In the genomic region with DNA sequence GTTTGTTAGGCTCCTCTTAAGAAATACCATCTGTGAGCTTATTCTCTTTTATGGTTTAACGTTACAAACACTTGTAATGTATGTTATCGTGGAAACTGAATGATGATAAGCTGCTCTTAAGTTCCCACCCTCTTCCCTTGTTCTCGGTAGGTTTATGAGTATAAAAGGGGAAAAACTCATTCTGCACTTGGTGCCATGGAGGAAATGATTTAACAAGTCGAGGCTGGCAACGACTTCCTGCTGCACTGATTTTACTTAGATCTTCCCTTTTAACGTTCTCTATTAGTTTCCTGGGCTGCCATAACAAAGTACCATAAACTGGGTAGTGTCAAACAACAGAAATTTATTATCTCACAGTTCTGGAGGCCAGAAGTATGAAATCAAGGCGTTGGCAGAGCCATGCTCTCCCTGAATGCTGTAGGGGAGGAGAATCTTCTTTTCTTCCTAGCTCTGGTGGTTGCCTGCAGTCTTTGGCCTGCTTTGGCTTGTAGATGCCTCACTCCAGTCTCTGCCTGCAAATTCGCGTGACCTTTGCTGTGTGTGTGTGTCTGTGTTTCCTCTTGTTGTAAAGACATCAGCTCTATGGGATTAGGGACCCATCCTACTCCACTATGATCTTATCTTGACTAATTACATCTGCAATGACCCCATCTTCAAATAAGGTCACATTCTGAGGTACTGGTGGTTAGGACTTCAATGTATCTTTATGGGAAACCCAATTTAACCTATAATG, we compare ENCODE assay signal across 25 cellular contexts. TPM values are rescaled to one million over a fixed set of nuclear protein-coding genes. Genes with fewer than 3 reads are reported as not detected.
DNase-seq lines count a peak whose midpoint lies in the region; FAIRE-seq and TF ChIP-seq lines count a peak whose summit lies in the region.
"Had no signal": no experiment of that assay in that cellular context is flagged by ENCODE, and none has a peak within 500 bp of the region (broad histone marks: within the 10 kb centered on the region; RNA-seq: fewer than 3 reads in every experiment).

No MANE protein-coding gene starts in this region.

- TF ChIP-seq CTCF in Peyer's patch (IDR thresholded peaks at IDR 0.05): no peak
- TF ChIP-seq CTCF in progenitor cell of endocrine pancreas (IDR thresholded peaks at IDR 0.05; ENCODE audit: unreplicated experiment): no peak

- no peaks in the 10 kb centered on the region for H3K9me3 Mint-ChIP-seq in progenitor cell of endocrine pancreas (ENCODE audit: low read depth)
- H3K9me3 Mint-ChIP-seq: activated CD8-positive, alpha-beta T cell treated with anti-CD3 and anti-CD28 coated beads for 36 hours; activated naive CD4-positive, alpha-beta T cell treated with anti-CD3 and anti-CD28 coated beads, Interleukin-2, amount 50 U/mL, for 24 hours had no signal

- H3K27me3 ChIP-seq in BLaER1 treated with 17β-estradiol and CSF1 and Interleukin-3, amounts not matched to agents 10 nM and 100 nM: peaks cover 0 to 4% (median 0%) of the 10 kb centered on the region in 11 experiments; a peak in 3 of 22 replicates
- H3K27me3 ChIP-seq in Peyer's patch: no peaks in the 10 kb centered on the region

- no peak for DNase-seq in Peyer's patch
- peak; percentile 70 for DNase-seq in islet precursor cell
- DNase-seq in progenitor cell of endocrine pancreas (ENCODE audit: low spot score, unreplicated experiment): no peak
- DNase-seq in GM19239 (ENCODE audit: insufficient read length, low spot score): no peak
- DNase-seq in head of caudate nucleus: no peak
- DNase-seq in ACHN: no peak
- DNase-seq: activated CD4-positive, CD25-positive, alpha-beta regulatory T cell; activated CD8-positive, alpha-beta T cell treated with anti-CD3 and anti-CD28 coated beads for 36 hours; activated T-cell treated with anti-CD3 and anti-CD28 coated beads, Interleukin-2, amount 50 U/mL, for 1 hour; COR-L47; effector memory CD4-positive, alpha-beta T cell; EL; glutamatergic neuron; HFFc6; left ventricle myocardium inferior; NCI-H1105; NCI-H2081 treated with DMSO at 0.1 percent for 48 hours; NCI-H446; occipital lobe; right cardiac atrium; stimulated activated CD4-positive, alpha-beta T cell treated with anti-CD3 and anti-CD28 coated beads, Interleukin-15, amount 100 ng/mL, for 24 hours; T1000 had no signal

- no peak overlapping the region for H3K27ac ChIP-seq in BLaER1 treated with 17β-estradiol and CSF1 and Interleukin-3, amounts not matched to agents 10 nM and 100 nM
- H3K27ac ChIP-seq in Peyer's patch: peak overlapping the region in 3 of 4 donors; percentile 24 to 83 (median 70)
- H3K27ac ChIP-seq: left ventricle myocardium inferior, SK-N-MC had no signal

- peaks cover 0 to 7% (median 0%) of the 10 kb centered on the region in 11 experiments; a peak in 1 of 22 replicates for H3K36me3 ChIP-seq in BLaER1 treated with 17β-estradiol and CSF1 and Interleukin-3, amounts not matched to agents 10 nM and 100 nM
- H3K36me3 ChIP-seq in Peyer's patch: no peaks in the 10 kb centered on the region
- H3K36me3 ChIP-seq: left ventricle myocardium inferior had no signal

- peaks cover 2% of the 10 kb centered on the region for H3K36me3 Mint-ChIP-seq in progenitor cell of endocrine pancreas (ENCODE audit: insufficient read depth)
- H3K36me3 Mint-ChIP-seq: activated naive CD4-positive, alpha-beta T cell treated with anti-CD3 and anti-CD28 coated beads, Interleukin-2, amount 50 U/mL, for 24 hours had no signal

- FAIRE-seq in GM19239 (lab: Jason Lieb, UNC): no peak

- no peaks in the 10 kb centered on the region for H3K27me3 Mint-ChIP-seq in progenitor cell of endocrine pancreas
- H3K27me3 Mint-ChIP-seq: activated CD8-positive, alpha-beta T cell treated with anti-CD3 and anti-CD28 coated beads for 36 hours; activated naive CD4-positive, alpha-beta T cell treated with anti-CD3 and anti-CD28 coated beads, Interleukin-2, amount 50 U/mL, for 24 hours had no signal

- H3K4me3 ChIP-seq in BLaER1 treated with 17β-estradiol and CSF1 and Interleukin-3, amounts not matched to agents 10 nM and 100 nM: no peak overlapping the region
- H3K4me3 ChIP-seq in Peyer's patch: no peak overlapping the region
- H3K4me3 ChIP-seq: left ventricle myocardium inferior, SK-N-MC had no signal

- intact Hi-C loops in head of caudate nucleus (cut with DNase I): no loop called here

- peak overlapping the region; percentile 98 for H3K27ac Mint-ChIP-seq in progenitor cell of endocrine pancreas
- H3K27ac Mint-ChIP-seq: activated CD8-positive, alpha-beta T cell treated with anti-CD3 and anti-CD28 coated beads for 36 hours; activated naive CD4-positive, alpha-beta T cell treated with anti-CD3 and anti-CD28 coated beads, Interleukin-2, amount 50 U/mL, for 24 hours; HFFc6 had no signal

- H3K4me3 Mint-ChIP-seq in progenitor cell of endocrine pancreas (ENCODE audit: low read depth): no peak overlapping the region
- H3K4me3 Mint-ChIP-seq: activated CD8-positive, alpha-beta T cell treated with anti-CD3 and anti-CD28 coated beads for 36 hours; activated naive CD4-positive, alpha-beta T cell treated with anti-CD3 and anti-CD28 coated beads, Interleukin-2, amount 50 U/mL, for 24 hours; HFFc6 had no signal

- in situ Hi-C loops in ACHN (cut with HindIII; ENCODE audit: low pct_ligation_motif_present, low pct_unique_long_range_greater_than_20kb, low sequenced_read_pairs): no loop called here

- TF ChIP-seq POLR2A in Peyer's patch (IDR thresholded peaks at IDR 0.05): no peak

- no peaks in the 10 kb centered on the region; a peak in 1 of 22 replicates for H4K20me1 ChIP-seq in BLaER1 treated with 17β-estradiol and CSF1 and Interleukin-3, amounts not matched to agents 10 nM and 100 nM

- no peak overlapping the region for H3K9ac ChIP-seq in BLaER1 treated with 17β-estradiol and CSF1 and Interleukin-3, amounts not matched to agents 10 nM and 100 nM

- H3K9me3 ChIP-seq in BLaER1 treated with 17β-estradiol and CSF1 and Interleukin-3, amounts not matched to agents 10 nM and 100 nM (replicated peaks in 1 of 11): peaks cover 0 to 27% (median 0%) of the 10 kb centered on the region in 11 experiments; a peak in 8 of 22 replicates
- no peaks in the 10 kb centered on the region for H3K9me3 ChIP-seq in Peyer's patch
- H3K9me3 ChIP-seq: left ventricle myocardium inferior had no signal

- H3K4me2 ChIP-seq in BLaER1 treated with 17β-estradiol and CSF1 and Interleukin-3, amounts not matched to agents 10 nM and 100 nM: peak overlapping the region in 10 of 11 experiments; percentile 8 to 58 (median 40); a peak in 19 of 22 replicates

- peaks cover 12 to 24% (median 18%) of the 10 kb centered on the region in 10 experiments for H3K4me1 ChIP-seq in BLaER1 treated with 17β-estradiol and CSF1 and Interleukin-3, amounts not matched to agents 10 nM and 100 nM
- H3K4me1 ChIP-seq in Peyer's patch: peaks cover 0 to 18% (median 0%) of the 10 kb centered on the region in 4 donors
- H3K4me1 ChIP-seq: left ventricle myocardium inferior had no signal

- peaks cover 73% of the 10 kb centered on the region for H3K4me1 Mint-ChIP-seq in progenitor cell of endocrine pancreas (ENCODE audit: low read depth)

RNA-seq across cellular contexts. Expression of a gene that starts 26.2 kb away (rescaled TPM):
- total RNA-seq in Peyer's patch (1 to 10 TPM; 1.6 to 7.0 (median 3.4) TPM), progenitor cell of endocrine pancreas (39.5 and 41.9 TPM in 2 replicates)
- total RNA-seq: HFFc6 had no signal

Comparison
In these comparisons a context has a peak if more than half of its experiments do, and no peak if none do; other contexts are left out.
1. H3K27ac ChIP-seq: peak in Peyer's patch (3 of 4); none in BLaER1 treated with 17β-estradiol and CSF1 and Interleukin-3, amounts not matched to agents 10 nM and 100 nM (0 of 11).